In the genomic region with DNA sequence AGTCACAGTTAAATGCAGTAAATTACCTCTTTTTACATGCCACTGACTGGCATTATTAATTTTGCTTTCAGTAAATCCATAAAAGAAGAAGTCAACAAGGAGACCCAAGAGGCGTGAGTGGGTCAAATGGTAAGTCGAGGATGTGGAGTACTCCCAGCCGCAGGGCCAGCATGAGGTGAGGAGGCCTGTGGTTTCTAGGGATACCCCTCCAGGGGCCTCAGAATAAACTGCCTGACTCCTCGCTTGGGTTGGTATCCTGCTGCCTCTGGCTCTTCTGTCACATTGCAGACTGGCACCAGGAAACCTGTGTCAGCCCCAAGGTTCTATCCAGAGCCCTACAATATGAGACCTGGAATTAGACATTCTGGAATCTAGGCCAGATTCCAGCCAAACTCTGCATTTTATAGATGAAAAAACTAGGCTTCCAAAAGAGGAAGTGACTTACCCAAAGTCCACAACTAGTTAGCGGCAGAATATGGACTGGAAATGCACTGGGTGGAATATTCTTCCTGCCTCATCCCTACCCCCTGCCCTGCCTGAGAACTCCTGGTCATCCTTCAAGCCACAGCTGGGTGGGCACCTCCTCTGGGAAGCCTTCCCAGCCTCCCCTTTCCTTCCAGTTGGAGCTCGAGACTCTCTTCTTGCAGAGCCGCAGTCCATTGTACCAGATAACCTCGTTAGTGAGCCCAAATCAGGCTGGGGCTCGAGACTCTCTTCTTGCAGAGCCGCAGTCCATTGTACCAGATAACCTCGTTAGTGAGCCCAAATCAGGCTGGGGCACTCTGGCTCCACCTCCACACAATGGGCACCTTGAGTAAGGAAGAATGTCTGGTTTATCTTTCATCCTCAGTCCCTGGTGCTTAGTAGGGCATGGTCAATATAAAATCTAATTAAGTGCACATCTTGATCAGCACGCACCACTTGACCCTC, we compare ENCODE assay signal across 20 cellular contexts. TPM values are rescaled to one million over a fixed set of nuclear protein-coding genes. Genes with fewer than 3 reads are reported as not detected.
DNase-seq lines count a peak whose midpoint lies in the region; ATAC-seq, FAIRE-seq and TF ChIP-seq lines count a peak whose summit lies in the region.
"Had no signal": no experiment of that assay in that cellular context is flagged by ENCODE, and none has a peak within 500 bp of the region (broad histone marks: within the 10 kb centered on the region; RNA-seq: fewer than 3 reads in every experiment).

No MANE protein-coding gene starts in this region.

- H3K36me3 Mint-ChIP-seq in activated CD4-positive, alpha-beta T cell treated with anti-CD3 and anti-CD28 coated beads for 36 hours (ENCODE audit: low read depth): no peaks in the 10 kb centered on the region

- no peak for ATAC-seq in omental fat pad (ENCODE audit: low FRiP score)
- ATAC-seq in activated CD4-positive, alpha-beta T cell treated with anti-CD3 and anti-CD28 coated beads for 36 hours: no peak
- ATAC-seq: T-cell had no signal

- no peaks in the 10 kb centered on the region for H3K9me3 Mint-ChIP-seq in activated CD4-positive, alpha-beta T cell treated with anti-CD3 and anti-CD28 coated beads for 36 hours (ENCODE audit: low read depth)
- H3K9me3 Mint-ChIP-seq: CD4-positive, CD25-positive, alpha-beta regulatory T cell; T-cell had no signal

- no peak for FAIRE-seq in GM12891 (lab: Jason Lieb, UNC)
- FAIRE-seq: GM19239 had no signal

- intact Hi-C loops in activated CD4-positive, alpha-beta T cell treated with anti-CD3 and anti-CD28 coated beads for 36 hours (cut with DNase I, micrococcal nuclease): no loop called here

- peak; percentile 56 for DNase-seq in DMS 273 (lab: John Stamatoyannopoulos, UW; ENCODE audit: unreplicated experiment)
- DNase-seq in DMS 273 treated with DMSO at 0.1 percent for 48 hours (lab: John Stamatoyannopoulos, UW): no peak
- DNase-seq in GM12891 (ENCODE audit: insufficient read length, low spot score): no peak
- DNase-seq in NCI-H1694 treated with DMSO at 0.1 percent for 48 hours (lab: John Stamatoyannopoulos, UW): peak; percentile 64
- peak; percentile 13 for DNase-seq in left kidney (ENCODE audit: low read depth, low spot score)
- no peak for DNase-seq in omental fat pad (ENCODE audit: low spot score)
- DNase-seq in activated CD4-positive, alpha-beta T cell treated with anti-CD3 and anti-CD28 coated beads for 36 hours: no peak
- DNase-seq in NCI-H146 (lab: John Stamatoyannopoulos, UW): no peak
- DNase-seq: CD4-positive, CD25-positive, alpha-beta regulatory T cell; COR-L47; DMS153; GF-D8; GOT3; KG1; NCI-H1105; NCI-H187 treated with DMSO at 0.1 percent for 48 hours; NCI-H526 treated with DMSO at 0.1 percent for 48 hours; Peyer's patch; T-cell had no signal

- no peak overlapping the region for H3K4me3 Mint-ChIP-seq in activated CD4-positive, alpha-beta T cell treated with anti-CD3 and anti-CD28 coated beads for 36 hours
- H3K4me3 Mint-ChIP-seq: T-cell had no signal

- no peak for TF ChIP-seq CTCF in omental fat pad (IDR thresholded peaks at IDR 0.05)

- H3K27me3 Mint-ChIP-seq in activated CD4-positive, alpha-beta T cell treated with anti-CD3 and anti-CD28 coated beads for 36 hours: no peaks in the 10 kb centered on the region
- H3K27me3 Mint-ChIP-seq: CD4-positive, CD25-positive, alpha-beta regulatory T cell; T-cell had no signal

- POLR2A ChIA-PET in activated CD4-positive, alpha-beta T cell treated with anti-CD3 and anti-CD28 coated beads for 36 hours (lab: Charles Lee): no interaction called here

- CTCF ChIA-PET in activated CD4-positive, alpha-beta T cell treated with anti-CD3 and anti-CD28 coated beads for 36 hours (lab: Charles Lee): no interaction called here

- H3K27ac Mint-ChIP-seq in activated CD4-positive, alpha-beta T cell treated with anti-CD3 and anti-CD28 coated beads for 36 hours: no peak overlapping the region
- H3K27ac Mint-ChIP-seq: T-cell had no signal

- no peaks in the 10 kb centered on the region for H3K4me1 Mint-ChIP-seq in activated CD4-positive, alpha-beta T cell treated with anti-CD3 and anti-CD28 coated beads for 36 hours

- no peak for TF ChIP-seq POLR2A in GM12891 (IDR thresholded peaks at IDR 0.05; ENCODE audit: low read depth, low read length)

TF ChIP-seq in GM12891, 5 proteins besides CTCF, POLR2A, EP300 and RAD21:
- TF ChIP-seq TAF1 (IDR thresholded peaks at IDR 0.05; ENCODE audit: low read depth, low read length) (no peak), POU2F2 (IDR thresholded peaks at IDR 0.05; ENCODE audit: low read depth, low read length) (no peak), SPI1 (IDR thresholded peaks at IDR 0.05; ENCODE audit: low read depth, low read length) (peak; percentile 79), POLR2AphosphoS5 (IDR thresholded peaks at IDR 0.05; ENCODE audit: low read depth, low read length) (no peak), PAX5 (IDR thresholded peaks at IDR 0.05; ENCODE audit: insufficient read depth, low read length, severe bottlenecking) (no peak)

RNA-seq across cellular contexts. Expression of gene C17orf67, which starts 22.6 kb away (rescaled TPM):
- 0.54 TPM for polyA plus RNA-seq in GM12891 (2012; ENCODE audit: low read depth, missing spikeins)
- 1 to 10 TPM in 2 of 4 donors, under 1 TPM in 2; 0.44 to 5.4 (median 1.3) TPM for total RNA-seq in omental fat pad
- total RNA-seq in activated CD4-positive, alpha-beta T cell treated with anti-CD3 and anti-CD28 coated beads for 36 hours: 1 to 10 TPM; 4.0 to 5.0 TPM

RNA-seq across cellular contexts. Expression of gene DGKE, which starts 22.8 kb away (rescaled TPM):
- polyA plus RNA-seq in GM12891 (2012; ENCODE audit: low read depth, missing spikeins): 4.0 TPM
- total RNA-seq in omental fat pad: 10 to 100 TPM in 1 of 4 donors, 1 to 10 TPM in 3; 5.9 to 19.4 (median 6.8) TPM
- 10 to 100 TPM; 22.4 to 27.4 TPM for total RNA-seq in activated CD4-positive, alpha-beta T cell treated with anti-CD3 and anti-CD28 coated beads for 36 hours

Comparison
In these comparisons a context has a peak if more than half of its experiments do, and no peak if none do; other contexts are left out.
1. DNase-seq: peak in DMS 273 (single experiment), NCI-H1694 treated with DMSO at 0.1 percent for 48 hours (single experiment) and left kidney (single experiment); none in DMS 273 treated with DMSO at 0.1 percent for 48 hours (single experiment), GM12891 (single experiment), omental fat pad (single experiment), activated CD4-positive, alpha-beta T cell treated with anti-CD3 and anti-CD28 coated beads for 36 hours (single experiment) and NCI-H146 (single experiment).